In the genomic region with DNA sequence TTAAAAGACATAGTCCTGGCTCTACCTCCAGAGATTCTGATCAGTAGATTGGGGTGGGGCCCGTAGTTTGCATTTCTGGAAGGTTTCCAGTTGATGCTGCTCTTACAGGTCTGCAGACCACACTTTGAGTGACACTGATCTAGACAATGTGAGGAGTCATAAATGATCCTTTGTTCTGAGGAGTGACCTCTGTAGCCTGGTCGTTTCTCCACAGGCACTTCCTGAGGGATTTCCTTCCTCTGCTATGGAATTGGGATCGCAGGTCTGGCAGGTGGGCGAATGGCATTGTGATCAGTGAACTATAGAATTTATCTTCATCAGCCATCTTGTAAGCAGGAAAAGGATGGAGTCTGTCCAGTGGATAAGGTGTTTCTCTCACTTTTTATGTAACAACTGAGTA, we compare ENCODE assay signal across 32 cellular contexts. TPM values are rescaled to one million over a fixed set of nuclear protein-coding genes. Genes with fewer than 3 reads are reported as not detected.
DNase-seq lines count a peak whose midpoint lies in the region; ATAC-seq and TF ChIP-seq lines count a peak whose summit lies in the region.
"Had no signal": no experiment of that assay in that cellular context is flagged by ENCODE, and none has a peak within 500 bp of the region (broad histone marks: within the 10 kb centered on the region; RNA-seq: fewer than 3 reads in every experiment).

No MANE protein-coding gene starts in this region.

- ATAC-seq in HG02884 (IDR thresholded peaks at IDR 0.05; ENCODE audit: unreplicated experiment), result no peak
- ATAC-seq: activated naive CD8-positive, alpha-beta T cell treated with anti-CD3 and anti-CD28 coated beads, Interleukin-2, amount 50 U/mL, for 24 hours; activated T-cell treated with anti-CD3 and anti-CD28 coated beads, Interleukin-2, amount 50 U/mL, for 4 hours; sciatic nerve had no signal

- H3K4me1 ChIP-seq in mesendoderm (ENCODE audit: control insufficient read depth, low read depth, low read length) (no peaks in the 10 kb centered on the region), neural progenitor cell (no peaks in the 10 kb centered on the region)

- no peak overlapping the region for H3K27ac ChIP-seq in mesendoderm (ENCODE audit: low read depth, low read length)
- H3K27ac ChIP-seq in neural progenitor cell, result no peak overlapping the region
- H3K27ac ChIP-seq: coronary artery, hepatocyte, neutrophil, RWPE1, tibial artery had no signal

- H3K18ac ChIP-seq in mesendoderm (ENCODE audit: low read length), result no peak overlapping the region

- H3K27me3 Mint-ChIP-seq in activated naive CD4-positive, alpha-beta T cell treated with anti-CD3 and anti-CD28 coated beads, Interleukin-2, amount 10 ng/mL, durations not matched to agents 7 days and 5 days, result no peaks in the 10 kb centered on the region
- peaks cover under 1% of the 10 kb centered on the region for H3K27me3 Mint-ChIP-seq in endothelial cell (ENCODE audit: unreplicated experiment)
- H3K27me3 Mint-ChIP-seq in neural progenitor cell (ENCODE audit: insufficient read depth, low read depth), result peaks cover 2% of the 10 kb centered on the region
- H3K27me3 Mint-ChIP-seq: activated naive CD8-positive, alpha-beta T cell treated with anti-CD3 and anti-CD28 coated beads, Interleukin-2, amount 50 U/mL, for 24 hours; CD4-positive, CD25-positive, alpha-beta regulatory T cell; naive B cell had no signal

- H3K4me1 Mint-ChIP-seq in activated naive CD4-positive, alpha-beta T cell treated with anti-CD3 and anti-CD28 coated beads, Interleukin-2, amount 10 ng/mL, durations not matched to agents 7 days and 5 days, result peaks cover 22% of the 10 kb centered on the region
- H3K4me1 Mint-ChIP-seq in endothelial cell (ENCODE audit: unreplicated experiment) (peaks cover 53% of the 10 kb centered on the region), neural progenitor cell (peaks cover 6% of the 10 kb centered on the region)

- peaks cover 25% of the 10 kb centered on the region for H3K36me3 Mint-ChIP-seq in activated naive CD4-positive, alpha-beta T cell treated with anti-CD3 and anti-CD28 coated beads, Interleukin-2, amount 10 ng/mL, durations not matched to agents 7 days and 5 days
- H3K36me3 Mint-ChIP-seq in endothelial cell (ENCODE audit: low read depth, unreplicated experiment) (peaks cover 14% of the 10 kb centered on the region), neural progenitor cell (peaks cover 2% of the 10 kb centered on the region)
- H3K36me3 Mint-ChIP-seq: naive B cell had no signal

- peaks cover 2% of the 10 kb centered on the region for H3K79me1 ChIP-seq in mesendoderm (ENCODE audit: low read length)

- H3K4me3 ChIP-seq in mesendoderm (ENCODE audit: low read length) (no peak overlapping the region), neural progenitor cell (no peak overlapping the region)
- H3K4me3 ChIP-seq: coronary artery, hepatocyte, tibial artery had no signal

- H3K27me3 ChIP-seq in mesendoderm (ENCODE audit: insufficient read depth, low read length, poor library complexity) (no peaks in the 10 kb centered on the region), neural progenitor cell (no peaks in the 10 kb centered on the region)
- H3K27me3 ChIP-seq: hepatocyte, neutrophil, tibial artery had no signal

- no peak overlapping the region for H3K4ac ChIP-seq in mesendoderm (ENCODE audit: low read depth, low read length)

- no peak overlapping the region for H3K4me3 Mint-ChIP-seq in activated naive CD4-positive, alpha-beta T cell treated with anti-CD3 and anti-CD28 coated beads, Interleukin-2, amount 10 ng/mL, durations not matched to agents 7 days and 5 days
- H3K4me3 Mint-ChIP-seq in endothelial cell (ENCODE audit: unreplicated experiment), result peak overlapping the region; percentile 70
- H3K4me3 Mint-ChIP-seq in neural progenitor cell, result no peak overlapping the region
- H3K4me3 Mint-ChIP-seq: activated naive CD8-positive, alpha-beta T cell treated with anti-CD3 and anti-CD28 coated beads, Interleukin-2, amount 50 U/mL, for 24 hours; activated T-cell treated with anti-CD3 and anti-CD28 coated beads, Interleukin-2, amount 50 U/mL, for 4 hours; endodermal cell; mesothelial cell of epicardium had no signal

- H3F3A ChIP-seq in neural progenitor cell (ENCODE audit: low read depth), result no peaks in the 10 kb centered on the region

- WGBS in mesendoderm (ENCODE audit: extremely low coverage, insufficient coverage, low lambda C conversion rate), result no CpG with 5 or more reads among the region's 4 CpGs

- no peaks in the 10 kb centered on the region for H3K9me3 ChIP-seq in neural progenitor cell (ENCODE audit: low read depth)
- H3K9me3 ChIP-seq: neutrophil, tibial artery had no signal

- no peak overlapping the region for H3K23ac ChIP-seq in mesendoderm (ENCODE audit: low read length)

- no peak overlapping the region for H2BK15ac ChIP-seq in mesendoderm (replicated peaks; ENCODE audit: low read depth)

- peak overlapping the region; percentile 12 for H3K27ac Mint-ChIP-seq in activated naive CD4-positive, alpha-beta T cell treated with anti-CD3 and anti-CD28 coated beads, Interleukin-2, amount 10 ng/mL, durations not matched to agents 7 days and 5 days
- H3K27ac Mint-ChIP-seq in endothelial cell (ENCODE audit: unreplicated experiment), result peak overlapping the region; percentile 99
- H3K27ac Mint-ChIP-seq in neural progenitor cell, result no peak overlapping the region
- H3K27ac Mint-ChIP-seq: activated naive CD8-positive, alpha-beta T cell treated with anti-CD3 and anti-CD28 coated beads, Interleukin-2, amount 50 U/mL, for 24 hours; endodermal cell; mesothelial cell of epicardium had no signal

- H3K9ac ChIP-seq in mesendoderm (ENCODE audit: low read length), result no peak overlapping the region
- no peak overlapping the region for H3K9ac ChIP-seq in neural progenitor cell

- H3K9me3 Mint-ChIP-seq in activated naive CD4-positive, alpha-beta T cell treated with anti-CD3 and anti-CD28 coated beads, Interleukin-2, amount 10 ng/mL, durations not matched to agents 7 days and 5 days, result no peaks in the 10 kb centered on the region
- no peaks in the 10 kb centered on the region for H3K9me3 Mint-ChIP-seq in endothelial cell (ENCODE audit: unreplicated experiment)
- H3K9me3 Mint-ChIP-seq in neural progenitor cell, result no peaks in the 10 kb centered on the region
- H3K9me3 Mint-ChIP-seq: activated naive CD8-positive, alpha-beta T cell treated with anti-CD3 and anti-CD28 coated beads, Interleukin-2, amount 50 U/mL, for 24 hours; activated T-cell treated with anti-CD3 and anti-CD28 coated beads, Interleukin-2, amount 50 U/mL, for 4 hours; CD4-positive, CD25-positive, alpha-beta regulatory T cell; endodermal cell; mesothelial cell of epicardium; naive B cell had no signal

- TF ChIP-seq CTCF in endothelial cell (IDR thresholded peaks at IDR 0.05; ENCODE audit: unreplicated experiment), result no peak
- no peak for TF ChIP-seq CTCF in neural progenitor cell (IDR thresholded peaks at IDR 0.05)

- no peak overlapping the region for H4K5ac ChIP-seq in mesendoderm (ENCODE audit: low read length)

- H2AFZ ChIP-seq in neural progenitor cell (replicated peaks), result no peak overlapping the region
- H2AFZ ChIP-seq: hepatocyte had no signal

- H3K36me3 ChIP-seq in mesendoderm (ENCODE audit: control insufficient read depth, insufficient read depth, low read length) (no peaks in the 10 kb centered on the region), neural progenitor cell (peaks cover 9% of the 10 kb centered on the region)

- CTCF ChIA-PET in activated naive CD4-positive, alpha-beta T cell treated with anti-CD3 and anti-CD28 coated beads, Interleukin-2, amount 10 ng/mL, durations not matched to agents 7 days and 5 days (lab: Charles Lee), result interaction anchor here (0.8 to 2.0 kb wide), 2 partner anchors 78 to 174 kb away, joined by 3 to 6 read pairs; no protein-coding TSS in a partner anchor

- H2AK5ac ChIP-seq in mesendoderm (ENCODE audit: low read length), result no peak overlapping the region

- H3K79me2 ChIP-seq in mesendoderm (ENCODE audit: control insufficient read depth, insufficient read depth, low read length), result peaks cover 8% of the 10 kb centered on the region
- H3K79me2 ChIP-seq in neural progenitor cell (ENCODE audit: low read depth), result peaks cover 20% of the 10 kb centered on the region

- no peak for DNase-seq in activated naive CD4-positive, alpha-beta T cell treated with anti-CD3 and anti-CD28 coated beads, Interleukin-2, amount 10 ng/mL, durations not matched to agents 7 days and 5 days
- DNase-seq in activated naive CD4-positive, alpha-beta T cell treated with Interleukin-2 at 50 U/mL for 16 hours, result no peak
- DNase-seq in NCI-H526 treated with DMSO at 0.1 percent for 48 hours (lab: John Stamatoyannopoulos, UW), result peak; percentile 21
- DNase-seq in endothelial cell (ENCODE audit: low spot score), result peak; percentile 53
- DNase-seq in mesendoderm, result peak; percentile 27
- no peak for DNase-seq in ureter (ENCODE audit: low spot score)
- DNase-seq in neural progenitor cell (ENCODE audit: low spot score), result no peak
- DNase-seq: activated gamma-delta T cell treated with Interleukin-2 at 50 U/mL for 16 hours; activated naive CD8-positive, alpha-beta T cell treated with anti-CD3 and anti-CD28 coated beads, Interleukin-2, amount 50 U/mL, for 24 hours; activated T-cell treated with anti-CD3 and anti-CD28 coated beads, Interleukin-2, amount 50 U/mL, for 4 hours; AML-193; caudate nucleus; CD4-positive, CD25-positive, alpha-beta regulatory T cell; DND-41; endodermal cell; HCEC 1CT; naive B cell; NCI-H1092; NCI-H1694; NCI-H446 treated with DMSO at 0.1 percent for 48 hours; posterior cingulate gyrus; stimulated activated CD4-positive, alpha-beta T cell treated with anti-CD3 and anti-CD28 coated beads, Interleukin-12 subunit alpha, Interleukin-12 subunit beta, amount 100 ng/mL, for 4 hours; stimulated activated CD4-positive, alpha-beta T cell treated with anti-CD3 and anti-CD28 coated beads, Interleukin-2, amount 100 ng/mL, for 48 hours; T-helper 2 cell; tibial artery had no signal

- no peak overlapping the region for H2BK5ac ChIP-seq in mesendoderm (ENCODE audit: low read length)

- H4K20me1 ChIP-seq in neural progenitor cell (ENCODE audit: low read depth), result no peaks in the 10 kb centered on the region

- H4K8ac ChIP-seq in mesendoderm (ENCODE audit: low read depth, low read length), result no peak overlapping the region

- no peak overlapping the region for H3K4me2 ChIP-seq in mesendoderm (ENCODE audit: low read length)
- H3K4me2 ChIP-seq in neural progenitor cell, result no peak overlapping the region
- H3K4me2 ChIP-seq: hepatocyte had no signal

- H3K56ac ChIP-seq in mesendoderm (ENCODE audit: low read length), result no peak overlapping the region

- H2BK120ac ChIP-seq in mesendoderm (ENCODE audit: low read depth, low read length), result no peak overlapping the region

RNA-seq across cellular contexts. Expression of a gene that starts 5.5 kb away (rescaled TPM):
- total RNA-seq in endothelial cell (ENCODE audit: unreplicated experiment) (71.2 TPM), ureter (62.7 TPM), neural progenitor cell (ENCODE audit: low replicate concordance) (25.8 and 52.0 TPM in 2 replicates)
- 25.2 TPM for polyA plus RNA-seq in mesendoderm (2013, experiment 1 of 2)
- 24.5 TPM for polyA plus RNA-seq in mesendoderm (2013, experiment 2 of 2)

RNA-seq across cellular contexts. Expression of a gene that starts 22.7 kb away (rescaled TPM):
- total RNA-seq in endothelial cell (ENCODE audit: unreplicated experiment) (70.6 TPM), ureter (18.2 TPM), neural progenitor cell (ENCODE audit: low replicate concordance) (20.7 and 25.9 TPM in 2 replicates)
- 10.3 TPM for polyA plus RNA-seq in mesendoderm (2013, experiment 1 of 2)
- 11.1 TPM for polyA plus RNA-seq in mesendoderm (2013, experiment 2 of 2)

Comparison
In these comparisons a context has a peak if more than half of its experiments do, and no peak if none do; other contexts are left out.
1. DNase-seq: peak in NCI-H526 treated with DMSO at 0.1 percent for 48 hours (single experiment), endothelial cell (single experiment) and mesendoderm (single experiment); none in activated naive CD4-positive, alpha-beta T cell treated with anti-CD3 and anti-CD28 coated beads, Interleukin-2, amount 10 ng/mL, durations not matched to agents 7 days and 5 days (single experiment), activated naive CD4-positive, alpha-beta T cell treated with Interleukin-2 at 50 U/mL for 16 hours (single experiment), ureter (single experiment) and neural progenitor cell (single experiment).